Comparison of ENCODE assay signal across 17 cellular contexts in the genomic region with DNA sequence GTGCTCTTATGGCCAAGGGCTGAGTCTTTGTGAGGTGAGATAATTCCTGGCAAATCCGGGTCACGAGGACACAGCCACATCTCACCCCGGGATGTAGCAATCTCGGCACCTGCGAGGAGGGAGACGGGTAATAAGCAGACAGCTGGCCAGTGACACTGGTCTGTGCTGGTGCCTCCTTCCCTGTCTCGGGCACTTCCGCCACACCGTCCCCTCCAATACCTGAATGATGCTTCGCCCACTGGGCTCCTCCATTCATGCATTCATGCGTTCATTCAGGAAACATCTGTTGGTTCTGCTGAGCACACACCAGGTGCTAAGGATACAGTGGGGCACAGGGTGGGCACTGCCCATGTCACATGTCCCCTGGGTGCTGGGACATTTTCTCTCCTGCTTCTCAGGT.
A peak's percentile ranks its signal among the peaks of the same experiment; 100 is the strongest.
DNase-seq lines count a peak whose midpoint lies in the region; ATAC-seq and TF ChIP-seq lines count a peak whose summit lies in the region.
"Had no signal": no experiment of that assay in that cellular context is flagged by ENCODE, and none has a peak within 500 bp of the region (broad histone marks: within the 10 kb centered on the region; RNA-seq: fewer than 3 reads in every experiment).

No MANE protein-coding gene starts in this region.

- no peaks in the 10 kb centered on the region for H3K9me3 ChIP-seq in BLaER1
- no peaks in the 10 kb centered on the region for H3K9me3 ChIP-seq in thoracic aorta

- H4K20me1 ChIP-seq in BLaER1 = no peaks in the 10 kb centered on the region

- H3K27ac ChIP-seq in BLaER1 (peak overlapping the region; percentile 72), thoracic aorta (peak overlapping the region; percentile 72 to 83)

- H3K4me2 ChIP-seq in BLaER1 = peak overlapping the region; percentile 94

- no peak for DNase-seq in activated B cell treated with CpG ODN at 0.5 μM for 24 hours
- DNase-seq in mesenteric fat pad (ENCODE audit: low spot score) = peak; percentile 78
- no peak for DNase-seq in thoracic aorta (ENCODE audit: low spot score)
- DNase-seq in NCI-H446 (lab: John Stamatoyannopoulos, UW) = no peak
- no peak for DNase-seq in H4 (ENCODE audit: low spot score)
- no peak for DNase-seq in NCI-H82 (lab: John Stamatoyannopoulos, UW)
- DNase-seq: CD8-positive, alpha-beta memory T cell; DMS79; GOT3; NCI-H1105; NCI-H2081 treated with DMSO at 0.1 percent for 48 hours; NCI-H510A; NCI-H774; RPMI8226; SHP77 treated with DMSO at 0.1 percent for 48 hours had no signal

- H3K4me1 ChIP-seq in BLaER1 (peaks cover 91% of the 10 kb centered on the region), thoracic aorta (ENCODE audit: control insufficient read depth in 1 of 2, low read depth in 2 of 2) (peaks cover 53 to 84% of the 10 kb centered on the region in 2 donors)

- no peaks in the 10 kb centered on the region for H3K9me3 Mint-ChIP-seq in activated B cell treated with CpG ODN at 0.5 μM for 24 hours

- no peak for TF ChIP-seq CTCF in activated B cell treated with CpG ODN at 0.5 μM for 24 hours (IDR thresholded peaks at IDR 0.05)
- no peak for TF ChIP-seq CTCF in thoracic aorta (IDR thresholded peaks at IDR 0.05)

- H3K36me3 ChIP-seq in BLaER1 = no peaks in the 10 kb centered on the region
- H3K36me3 ChIP-seq in thoracic aorta = no peaks in the 10 kb centered on the region

- POLR2A ChIA-PET in activated B cell treated with CpG ODN at 0.5 μM for 24 hours (lab: Charles Lee) = no interaction called here

- peak overlapping the region; percentile 22; the same call in 1 of the 2 replicates for H3K9ac ChIP-seq in BLaER1

- H3K36me3 Mint-ChIP-seq in activated B cell treated with CpG ODN at 0.5 μM for 24 hours (ENCODE audit: low read depth) = no peaks in the 10 kb centered on the region

- peaks cover 25% of the 10 kb centered on the region for H3K4me1 Mint-ChIP-seq in activated B cell treated with CpG ODN at 0.5 μM for 24 hours

- no peaks in the 10 kb centered on the region for H3K27me3 ChIP-seq in BLaER1
- no peaks in the 10 kb centered on the region for H3K27me3 ChIP-seq in thoracic aorta (replicated peaks; ENCODE audit: insufficient read depth)

- H3K4me3 ChIP-seq in BLaER1 = no peak overlapping the region
- no peak overlapping the region for H3K4me3 ChIP-seq in thoracic aorta
- H3K4me3 ChIP-seq: K562 had no signal

- ATAC-seq in activated B cell treated with CpG ODN at 0.5 μM for 24 hours (ENCODE audit: low read depth) = peak; percentile 50
- ATAC-seq in thoracic aorta (ENCODE audit: insufficient number of reproducible peaks, low FRiP score, low read depth) = no peak
- ATAC-seq: K562 had no signal

- intact Hi-C loops in activated B cell treated with CpG ODN at 0.5 μM for 24 hours (cut with micrococcal nuclease) = no loop called here

- no peak overlapping the region for H3K4me3 Mint-ChIP-seq in activated B cell treated with CpG ODN at 0.5 μM for 24 hours
- H3K4me3 Mint-ChIP-seq: CD8-positive, alpha-beta memory T cell had no signal

- peaks cover 23% of the 10 kb centered on the region for H3K27me3 Mint-ChIP-seq in activated B cell treated with CpG ODN at 0.5 μM for 24 hours

- CTCF ChIA-PET in activated B cell treated with CpG ODN at 0.5 μM for 24 hours (lab: Charles Lee) = no interaction called here

- no peak overlapping the region for H3K27ac Mint-ChIP-seq in activated B cell treated with CpG ODN at 0.5 μM for 24 hours
- H3K27ac Mint-ChIP-seq: CD8-positive, alpha-beta memory T cell had no signal
